In genomic region chr22:21739828-21740377, GRCh38 we compare ENCODE assay signal across 25 cellular contexts.
"Had no signal": no experiment of that assay in that cellular context is flagged by ENCODE, and none has a peak within 500 bp of the region (broad histone marks: within the 10 kb centered on the region; RNA-seq: fewer than 3 reads in every experiment).

No MANE protein-coding gene starts in this region.

- H3K27me3 ChIP-seq: cardiac muscle cell, Peyer's patch, SJCRH30 had no signal

- H3K27ac Mint-ChIP-seq: activated CD8-positive, alpha-beta T cell treated with anti-CD3 and anti-CD28 coated beads for 36 hours; activated naive CD4-positive, alpha-beta T cell treated with anti-CD3 and anti-CD28 coated beads, Interleukin-2, amount 50 U/mL, for 72 hours; T-helper 2 cell treated with Interferon-gamma antibody and Interleukin-4, amounts not matched to agents 5 μg/mL and 100 μg/mL, for 36 hours had no signal

- H3K9ac ChIP-seq: SK-N-SH had no signal

- H3K36me3 ChIP-seq: brain microvascular endothelial cell, cardiac muscle cell, Peyer's patch, SJCRH30 had no signal

- H3K9me3 ChIP-seq: Peyer's patch, SJCRH30, SK-N-SH had no signal

- ATAC-seq: activated CD4-positive, CD25-positive, alpha-beta regulatory T cell treated with anti-CD3 and anti-CD28 coated beads, Interleukin-2, amount 50 U/mL, for 24 hours; activated CD8-positive, alpha-beta T cell treated with anti-CD3 and anti-CD28 coated beads for 36 hours; activated naive CD4-positive, alpha-beta T cell treated with anti-CD3 and anti-CD28 coated beads, Interleukin-2, amount 50 U/mL, for 72 hours had no signal

- H3K4me3 Mint-ChIP-seq: activated CD8-positive, alpha-beta T cell treated with anti-CD3 and anti-CD28 coated beads for 36 hours; T-helper 2 cell treated with Interferon-gamma antibody and Interleukin-4, amounts not matched to agents 5 μg/mL and 100 μg/mL, for 36 hours had no signal

- DNase-seq: activated CD4-positive, alpha-beta T cell treated with anti-CD3 and anti-CD28 coated beads for 4 hours; activated CD8-positive, alpha-beta memory T cell treated with anti-CD3 and anti-CD28 coated beads, Interleukin-2, amount 50 U/mL, for 4 hours; activated CD8-positive, alpha-beta T cell treated with anti-CD3 and anti-CD28 coated beads for 36 hours; brain microvascular endothelial cell; cerebellar nuclear complex; KBM-7; NCI-H1048; NCI-H1417; NCI-H1694; NCI-H2029; NCI-H2107; NCI-H510A treated with DMSO at 0.1 percent for 48 hours; NCI-H69; NK-92 treated with Interleukin-12 subunit alpha and Interleukin-12 subunit beta, amount 100 ng/mL, for 24 hours; OCI-M1; Peyer's patch; Right ventricle myocardium superior; SK-N-SH; T-helper 1 cell had no signal

- H3K9me3 Mint-ChIP-seq: activated CD8-positive, alpha-beta T cell treated with anti-CD3 and anti-CD28 coated beads for 36 hours; activated naive CD4-positive, alpha-beta T cell treated with anti-CD3 and anti-CD28 coated beads, Interleukin-2, amount 50 U/mL, for 72 hours; T-helper 2 cell treated with Interferon-gamma antibody and Interleukin-4, amounts not matched to agents 5 μg/mL and 100 μg/mL, for 36 hours had no signal

- H3K27ac ChIP-seq: brain microvascular endothelial cell, cardiac muscle cell, Peyer's patch, RWPE1, SJCRH30 had no signal

- H3K4me2 ChIP-seq: SK-N-SH had no signal

- H3K36me3 Mint-ChIP-seq: activated naive CD4-positive, alpha-beta T cell treated with anti-CD3 and anti-CD28 coated beads, Interleukin-2, amount 50 U/mL, for 72 hours had no signal

- H3K4me3 ChIP-seq: cardiac muscle cell, Peyer's patch, SJCRH30 had no signal

- H3K27me3 Mint-ChIP-seq: activated CD8-positive, alpha-beta T cell treated with anti-CD3 and anti-CD28 coated beads for 36 hours had no signal
